Comparison of ENCODE assay signal across 1 cellular context in genomic region chr19:39746836-39747529, GRCh38.
TF ChIP-seq lines count a peak whose summit lies in the region.

No MANE protein-coding gene starts in this region.

TF ChIP-seq in GM23338, 12 proteins besides CTCF, POLR2A, EP300 and RAD21 (continued from another document):
- TF ChIP-seq NANOG (IDR thresholded peaks at IDR 0.05; ENCODE audit: borderline replicate concordance) (no peak), POLR2AphosphoS5 (IDR thresholded peaks at IDR 0.05; ENCODE audit: low read depth) (no peak), JUNB (IDR thresholded peaks at IDR 0.05; ENCODE audit: unreplicated experiment) (no peak), ZNF114 (CRISPR knock-in tag; IDR thresholded peaks at IDR 0.05) (no peak), ETS1 (IDR thresholded peaks at IDR 0.05) (no peak)
- TF ChIP-seq, protein P1, sequence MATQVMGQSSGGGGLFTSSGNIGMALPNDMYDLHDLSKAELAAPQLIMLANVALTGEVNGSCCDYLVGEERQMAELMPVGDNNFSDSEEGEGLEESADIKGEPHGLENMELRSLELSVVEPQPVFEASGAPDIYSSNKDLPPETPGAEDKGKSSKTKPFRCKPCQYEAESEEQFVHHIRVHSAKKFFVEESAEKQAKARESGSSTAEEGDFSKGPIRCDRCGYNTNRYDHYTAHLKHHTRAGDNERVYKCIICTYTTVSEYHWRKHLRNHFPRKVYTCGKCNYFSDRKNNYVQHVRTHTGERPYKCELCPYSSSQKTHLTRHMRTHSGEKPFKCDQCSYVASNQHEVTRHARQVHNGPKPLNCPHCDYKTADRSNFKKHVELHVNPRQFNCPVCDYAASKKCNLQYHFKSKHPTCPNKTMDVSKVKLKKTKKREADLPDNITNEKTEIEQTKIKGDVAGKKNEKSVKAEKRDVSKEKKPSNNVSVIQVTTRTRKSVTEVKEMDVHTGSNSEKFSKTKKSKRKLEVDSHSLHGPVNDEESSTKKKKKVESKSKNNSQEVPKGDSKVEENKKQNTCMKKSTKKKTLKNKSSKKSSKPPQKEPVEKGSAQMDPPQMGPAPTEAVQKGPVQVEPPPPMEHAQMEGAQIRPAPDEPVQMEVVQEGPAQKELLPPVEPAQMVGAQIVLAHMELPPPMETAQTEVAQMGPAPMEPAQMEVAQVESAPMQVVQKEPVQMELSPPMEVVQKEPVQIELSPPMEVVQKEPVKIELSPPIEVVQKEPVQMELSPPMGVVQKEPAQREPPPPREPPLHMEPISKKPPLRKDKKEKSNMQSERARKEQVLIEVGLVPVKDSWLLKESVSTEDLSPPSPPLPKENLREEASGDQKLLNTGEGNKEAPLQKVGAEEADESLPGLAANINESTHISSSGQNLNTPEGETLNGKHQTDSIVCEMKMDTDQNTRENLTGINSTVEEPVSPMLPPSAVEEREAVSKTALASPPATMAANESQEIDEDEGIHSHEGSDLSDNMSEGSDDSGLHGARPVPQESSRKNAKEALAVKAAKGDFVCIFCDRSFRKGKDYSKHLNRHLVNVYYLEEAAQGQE (IDR thresholded peaks at IDR 0.05; ENCODE audit: unreplicated experiment), result no peak
